In the genomic region with DNA sequence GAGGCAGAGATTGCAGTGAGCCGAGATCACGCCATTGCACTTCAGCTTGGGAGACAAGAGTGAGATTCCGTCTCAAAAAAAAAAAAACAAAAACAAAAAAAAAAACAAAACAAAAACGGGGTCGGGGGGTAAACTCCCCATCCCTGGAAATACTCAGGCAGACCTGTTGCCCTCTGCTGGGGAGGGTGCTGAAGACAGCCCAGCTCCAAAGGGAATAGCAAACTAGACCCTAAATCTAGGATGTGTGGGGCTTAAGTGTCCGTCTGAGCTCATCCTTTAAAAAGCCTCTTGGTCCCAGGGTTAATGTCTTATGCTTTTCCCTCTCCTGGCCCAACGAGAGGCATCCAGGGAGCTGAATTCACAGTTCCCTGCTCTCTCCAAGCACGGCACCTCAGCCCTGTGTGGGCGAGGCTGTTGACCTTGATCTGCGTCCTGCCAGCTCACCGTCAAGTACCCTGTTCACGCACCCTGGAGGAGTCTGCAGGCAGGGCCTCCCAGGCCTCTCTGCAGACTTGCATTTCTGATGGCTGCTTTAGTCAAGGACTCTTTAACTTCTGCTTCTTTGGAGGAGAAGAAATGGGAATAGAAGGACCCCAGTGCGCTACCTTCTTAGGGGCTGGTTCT, we compare ENCODE assay signal across 22 cellular contexts. TPM values are rescaled to one million over a fixed set of nuclear protein-coding genes. Genes with fewer than 3 reads are reported as not detected.
A peak's percentile ranks its signal among the peaks of the same experiment; 100 is the strongest.
DNase-seq lines count a peak whose midpoint lies in the region; ATAC-seq and TF ChIP-seq lines count a peak whose summit lies in the region.
"Had no signal": no experiment of that assay in that cellular context is flagged by ENCODE, and none has a peak within 500 bp of the region (broad histone marks: within the 10 kb centered on the region; RNA-seq: fewer than 3 reads in every experiment).

No MANE protein-coding gene starts in this region.

- in situ Hi-C loops in IMR-90 (cut with MboI; ENCODE audit: low sequenced_read_pairs) = no loop called here

- H3K4me1 Mint-ChIP-seq in activated naive CD4-positive, alpha-beta T cell treated with anti-CD3 and anti-CD28 coated beads for 36 hours (ENCODE audit: low read depth) = no peaks in the 10 kb centered on the region
- H3K4me1 Mint-ChIP-seq: activated T-helper 17 cell treated with anti-CD3 and anti-CD28 coated beads, Interleukin-2, amount 50 U/mL, for 72 hours; CD14-positive monocyte; stimulated activated effector memory CD8-positive, alpha-beta T cell treated with anti-CD3 and anti-CD28 coated beads, Interleukin-12 subunit alpha, Interleukin-12 subunit beta, amount 100 ng/mL, for 72 hours had no signal

- H2BK15ac ChIP-seq in IMR-90 (ENCODE audit: low read depth, low read length) = no peak overlapping the region

- POLR2A ChIA-PET in IMR-90 (lab: Charles Lee; ENCODE audit: unreplicated experiment) = no interaction called here

- H3K9me3 ChIP-seq in IMR-90 (ENCODE audit: control insufficient read depth, insufficient read depth, low read length) = no peaks in the 10 kb centered on the region
- H3K9me3 ChIP-seq in heart right ventricle = no peaks in the 10 kb centered on the region
- no peaks in the 10 kb centered on the region for H3K9me3 ChIP-seq in BE2C
- H3K9me3 ChIP-seq: neutrophil had no signal

- no peak overlapping the region for H2BK5ac ChIP-seq in IMR-90 (ENCODE audit: low read depth, low read length, poor library complexity, severe bottlenecking)

- dilution Hi-C loops in IMR-90 (cut with HindIII; ENCODE audit: low sequenced_read_pairs, unreplicated experiment) = no loop called here

- peaks cover 23% of the 10 kb centered on the region for H3K27me3 Mint-ChIP-seq in activated naive CD4-positive, alpha-beta T cell treated with anti-CD3 and anti-CD28 coated beads for 36 hours (ENCODE audit: low read depth)

- H3K36me3 ChIP-seq in IMR-90 (ENCODE audit: control insufficient read depth, insufficient read depth, low read length) (no peaks in the 10 kb centered on the region), heart right ventricle (no peaks in the 10 kb centered on the region), BE2C (no peaks in the 10 kb centered on the region)
- H3K36me3 ChIP-seq: neutrophil had no signal

- no peak for TF ChIP-seq POLR2A in IMR-90 (IDR thresholded peaks at IDR 0.05; ENCODE audit: low read depth, low read length)

- ATAC-seq in IMR-90 (ENCODE audit: low read depth) = no peak
- peak in 6 of 8 donors; percentile 20 to 84 (median 68) for ATAC-seq in heart right ventricle
- ATAC-seq: activated naive CD4-positive, alpha-beta T cell treated with anti-CD3 and anti-CD28 coated beads, Interleukin-2, amount 50 U/mL, for 72 hours; activated T-helper 17 cell treated with anti-CD3 and anti-CD28 coated beads, Interleukin-2, amount 50 U/mL, for 72 hours; stimulated activated effector memory CD8-positive, alpha-beta T cell treated with anti-CD3 and anti-CD28 coated beads, Interleukin-12 subunit alpha, Interleukin-12 subunit beta, amount 100 ng/mL, for 72 hours; WTC11 had no signal

- H3K9me1 ChIP-seq in IMR-90 (ENCODE audit: insufficient read depth, low read length) = no peaks in the 10 kb centered on the region

- no TSS peak for BruUV-seq in IMR-90 (replicated peaks; lab: Mats Ljungman, UMichigan)

- no peak overlapping the region for H3K4ac ChIP-seq in IMR-90 (ENCODE audit: low read depth, low read length)

- DNase-seq in DMS79 (lab: John Stamatoyannopoulos, UW) (peak; percentile 75), IMR-90 (no peak), heart right ventricle (no peak), posterior vena cava (ENCODE audit: low spot score) (peak; percentile 65), BE2C (no peak)
- DNase-seq in activated naive CD4-positive, alpha-beta T cell treated with anti-CD3 and anti-CD28 coated beads for 36 hours = no peak
- DNase-seq in stimulated activated CD4-positive, alpha-beta T cell treated with anti-CD3 and anti-CD28 coated beads, Interleukin-4, amount 100 ng/mL, for 1 hour = no peak
- DNase-seq: anterior cingulate cortex, HCEC 1CT, kidney glomerular epithelial cell, mesendoderm, NCI-H1105, NCI-H2171, NCI-H526 treated with DMSO at 0.1 percent for 48 hours had no signal

- no peak for TF ChIP-seq RAD21 in IMR-90 (IDR thresholded peaks at IDR 0.05; ENCODE audit: low read length)

- no peak overlapping the region for H2BK20ac ChIP-seq in IMR-90 (ENCODE audit: low read depth, low read length)

- H4K8ac ChIP-seq in IMR-90 (ENCODE audit: low read depth in 2 of 2, low read length in 2 of 2) = no peak overlapping the region

- CTCF ChIA-PET in IMR-90 (lab: Yijun Ruan, JAX) = no interaction called here
- CTCF ChIA-PET in activated naive CD4-positive, alpha-beta T cell treated with anti-CD3 and anti-CD28 coated beads for 36 hours (lab: Charles Lee) = no interaction called here

- H3K9ac ChIP-seq in IMR-90 (ENCODE audit: low read depth, low read length) = no peak overlapping the region

- H3K79me1 ChIP-seq in IMR-90 (ENCODE audit: low read depth in 1 of 2, low read length in 2 of 2) = no peaks in the 10 kb centered on the region

- H4K5ac ChIP-seq in IMR-90 (ENCODE audit: low read depth, low read length) = no peak overlapping the region

- 38% methylated on average over 3 of the region's 13 CpGs; no CpG with 5 or more reads in 1 of the 2 experiments for WGBS in IMR-90 (ENCODE audit: extremely low coverage in 2 of 2, insufficient read length in 1 of 2), 2 experiments
- WGBS in heart right ventricle, 2 donors = 55 to 59% methylated on average over 13 of the region's 13 CpGs

- H3K27ac Mint-ChIP-seq in activated naive CD4-positive, alpha-beta T cell treated with anti-CD3 and anti-CD28 coated beads for 36 hours = no peak overlapping the region
- H3K27ac Mint-ChIP-seq: activated naive CD4-positive, alpha-beta T cell treated with anti-CD3 and anti-CD28 coated beads, Interleukin-2, amount 50 U/mL, for 72 hours; activated T-helper 17 cell treated with anti-CD3 and anti-CD28 coated beads, Interleukin-2, amount 50 U/mL, for 72 hours; dendritic cell treated with granulocyte-macrophage colony-stimulating factor and Interleukin-4, amounts not matched to agents 40 ng/mL and 50 ng/mL, for 4 days; stimulated activated effector memory CD8-positive, alpha-beta T cell treated with anti-CD3 and anti-CD28 coated beads, Interleukin-12 subunit alpha, Interleukin-12 subunit beta, amount 100 ng/mL, for 72 hours; WTC11 had no signal

- H2AFZ ChIP-seq in IMR-90 (replicated peaks; ENCODE audit: low read length, poor library complexity) = no peak overlapping the region

- no peak overlapping the region for H3K4me3 ChIP-seq in IMR-90 (ENCODE audit: insufficient read depth, low read depth, low read length)
- H3K4me3 ChIP-seq in heart right ventricle = no peak overlapping the region
- no peak overlapping the region for H3K4me3 ChIP-seq in BE2C (ENCODE audit: low read depth, low read length)
- H3K4me3 ChIP-seq: smooth muscle cell had no signal

- H2BK120ac ChIP-seq in IMR-90 (ENCODE audit: low read depth, low read length) = no peak overlapping the region

- H3K56ac ChIP-seq in IMR-90 (ENCODE audit: extremely low read depth, insufficient read depth, low read length) = no peak overlapping the region

- TF ChIP-seq CTCF in IMR-90 (conservative IDR thresholded peaks at IDR 0.05; ENCODE audit: low read depth, low read length) (no peak), heart right ventricle (IDR thresholded peaks at IDR 0.05) (peak in 1 of 9 donors; percentile 10), BE2C (IDR thresholded peaks at IDR 0.05; ENCODE audit: low read depth, low read length) (no peak)

- H3K18ac ChIP-seq in IMR-90 (ENCODE audit: low read depth, low read length) = no peak overlapping the region

- H3K4me1 ChIP-seq in IMR-90 (ENCODE audit: control insufficient read depth, insufficient read depth, low read length) (no peaks in the 10 kb centered on the region), heart right ventricle (peaks cover 0 to 38% (median 17%) of the 10 kb centered on the region in 9 donors), BE2C (no peaks in the 10 kb centered on the region)

- no peak overlapping the region for H4K91ac ChIP-seq in IMR-90 (ENCODE audit: insufficient read depth, low read depth, low read length)

- H3K23ac ChIP-seq in IMR-90 (ENCODE audit: low read depth, low read length) = no peak overlapping the region

- H2AK9ac ChIP-seq in IMR-90 (replicated peaks; ENCODE audit: low read depth, low read length, poor library complexity) = peak overlapping the region; percentile 42

- H3K27me3 ChIP-seq in IMR-90 (ENCODE audit: control insufficient read depth, insufficient read depth, low read length) (no peaks in the 10 kb centered on the region; the same call in 1 of the 2 replicates), heart right ventricle (no peaks in the 10 kb centered on the region), BE2C (peaks cover 4% of the 10 kb centered on the region)

- H3K14ac ChIP-seq in IMR-90 (replicated peaks; ENCODE audit: low read depth, low read length) = no peak overlapping the region

- H2AK5ac ChIP-seq in IMR-90 (ENCODE audit: low read depth, low read length) = no peak overlapping the region

- H3K36me3 Mint-ChIP-seq in activated naive CD4-positive, alpha-beta T cell treated with anti-CD3 and anti-CD28 coated beads for 36 hours (ENCODE audit: low read depth) = no peaks in the 10 kb centered on the region
- H3K36me3 Mint-ChIP-seq: activated naive CD4-positive, alpha-beta T cell treated with anti-CD3 and anti-CD28 coated beads, Interleukin-2, amount 50 U/mL, for 72 hours; CD14-positive monocyte; stimulated activated effector memory CD8-positive, alpha-beta T cell treated with anti-CD3 and anti-CD28 coated beads, Interleukin-12 subunit alpha, Interleukin-12 subunit beta, amount 100 ng/mL, for 72 hours; WTC11 had no signal

- no peak overlapping the region for H3K4me2 ChIP-seq in IMR-90 (ENCODE audit: low read depth, low read length)
- H3K4me2 ChIP-seq: smooth muscle cell had no signal

- no peaks in the 10 kb centered on the region for H4K20me1 ChIP-seq in IMR-90 (ENCODE audit: insufficient read depth, low read length)

- no peaks in the 10 kb centered on the region for H3K9me3 Mint-ChIP-seq in activated naive CD4-positive, alpha-beta T cell treated with anti-CD3 and anti-CD28 coated beads for 36 hours
- H3K9me3 Mint-ChIP-seq: activated naive CD4-positive, alpha-beta T cell treated with anti-CD3 and anti-CD28 coated beads, Interleukin-2, amount 50 U/mL, for 72 hours; activated T-helper 17 cell treated with anti-CD3 and anti-CD28 coated beads, Interleukin-2, amount 50 U/mL, for 72 hours; dendritic cell treated with granulocyte-macrophage colony-stimulating factor and Interleukin-4, amounts not matched to agents 40 ng/mL and 50 ng/mL, for 4 days; stimulated activated effector memory CD8-positive, alpha-beta T cell treated with anti-CD3 and anti-CD28 coated beads, Interleukin-12 subunit alpha, Interleukin-12 subunit beta, amount 100 ng/mL, for 72 hours; WTC11 had no signal

- intact Hi-C loops in IMR-90 (cut with micrococcal nuclease) (no loop called here), heart right ventricle (cut with DNase I) (loop anchor here in 1 of 10 donors (10.0 kb wide), 1 partner anchor 112 kb away; no protein-coding TSS in a partner anchor), posterior vena cava (cut with DNase I) (no loop called here)
- intact Hi-C loops in activated naive CD4-positive, alpha-beta T cell treated with anti-CD3 and anti-CD28 coated beads for 36 hours (cut with micrococcal nuclease) = no loop called here

- H3K27ac ChIP-seq in IMR-90 (ENCODE audit: insufficient read depth, low read length) (no peak overlapping the region), heart right ventricle (no peak overlapping the region)
- H3K27ac ChIP-seq: neutrophil had no signal

- no peak overlapping the region for H3K4me3 Mint-ChIP-seq in activated naive CD4-positive, alpha-beta T cell treated with anti-CD3 and anti-CD28 coated beads for 36 hours
- H3K4me3 Mint-ChIP-seq: activated T-helper 17 cell treated with anti-CD3 and anti-CD28 coated beads, Interleukin-2, amount 50 U/mL, for 72 hours; CD14-positive monocyte; dendritic cell treated with granulocyte-macrophage colony-stimulating factor and Interleukin-4, amounts not matched to agents 40 ng/mL and 50 ng/mL, for 4 days; stimulated activated effector memory CD8-positive, alpha-beta T cell treated with anti-CD3 and anti-CD28 coated beads, Interleukin-12 subunit alpha, Interleukin-12 subunit beta, amount 100 ng/mL, for 72 hours; WTC11 had no signal

RNA-seq across cellular contexts. Expression of gene KCND3, which starts 22.3 kb away (rescaled TPM):
- total RNA-seq in IMR-90 (2012; rRNA removed) (under 0.01 TPM in 2 replicates), heart right ventricle (10 to 100 TPM in 9 of 10 donors, 1 to 10 TPM in 1; 9.9 to 24.7 (median 15.9) TPM), posterior vena cava (10 to 100 TPM; 24.6 to 27.8 TPM)
- polyA plus RNA-seq in IMR-90 (2012; rRNA removed) (0.03 and 0.04 TPM in 2 replicates), heart right ventricle (1 to 10 TPM; 3.5 to 8.0 TPM)
- polyA plus RNA-seq in IMR-90 (2012; cell fraction: cytosol; rRNA removed) = 0.03 TPM in 1 of 2 replicates, not detected in the other
- 0.02 TPM in 1 of 2 replicates, not detected in the other for polyA plus RNA-seq in IMR-90 (2012; cell fraction: nucleus; rRNA removed; ENCODE audit: low replicate concordance)
- total RNA-seq in activated naive CD4-positive, alpha-beta T cell treated with anti-CD3 and anti-CD28 coated beads for 36 hours = not detected
- 1.2 TPM for polyA plus RNA-seq in BE2C (2012; ENCODE audit: insufficient read depth, insufficient read length, low read depth)
- total RNA-seq: activated naive CD4-positive, alpha-beta T cell treated with anti-CD3 and anti-CD28 coated beads, Interleukin-2, amount 50 U/mL, for 72 hours; activated T-helper 17 cell treated with anti-CD3 and anti-CD28 coated beads, Interleukin-2, amount 50 U/mL, for 72 hours had no signal
- polyA plus RNA-seq: CD14-positive monocyte had no signal

Comparison
In these comparisons a context has a peak if more than half of its experiments do, and no peak if none do; other contexts are left out.
1. DNase-seq: peak in DMS79 (single experiment) and posterior vena cava (single experiment); none in IMR-90 (single experiment), heart right ventricle (0 of 2), activated naive CD4-positive, alpha-beta T cell treated with anti-CD3 and anti-CD28 coated beads for 36 hours (single experiment), stimulated activated CD4-positive, alpha-beta T cell treated with anti-CD3 and anti-CD28 coated beads, Interleukin-4, amount 100 ng/mL, for 1 hour (single experiment) and BE2C (single experiment).
2. RNA of gene KCND3, which starts 22.3 kb away (total RNA-seq): 24.6 to 27.8 TPM in posterior vena cava and 9.9 to 24.7 TPM in heart right ventricle; under 0.01 TPM in IMR-90 and not detected in activated naive CD4-positive, alpha-beta T cell treated with anti-CD3 and anti-CD28 coated beads for 36 hours; every median in the first group is over 10 times any median in the second.